ENCODE assay signal across 11 cellular contexts in the genomic region with DNA sequence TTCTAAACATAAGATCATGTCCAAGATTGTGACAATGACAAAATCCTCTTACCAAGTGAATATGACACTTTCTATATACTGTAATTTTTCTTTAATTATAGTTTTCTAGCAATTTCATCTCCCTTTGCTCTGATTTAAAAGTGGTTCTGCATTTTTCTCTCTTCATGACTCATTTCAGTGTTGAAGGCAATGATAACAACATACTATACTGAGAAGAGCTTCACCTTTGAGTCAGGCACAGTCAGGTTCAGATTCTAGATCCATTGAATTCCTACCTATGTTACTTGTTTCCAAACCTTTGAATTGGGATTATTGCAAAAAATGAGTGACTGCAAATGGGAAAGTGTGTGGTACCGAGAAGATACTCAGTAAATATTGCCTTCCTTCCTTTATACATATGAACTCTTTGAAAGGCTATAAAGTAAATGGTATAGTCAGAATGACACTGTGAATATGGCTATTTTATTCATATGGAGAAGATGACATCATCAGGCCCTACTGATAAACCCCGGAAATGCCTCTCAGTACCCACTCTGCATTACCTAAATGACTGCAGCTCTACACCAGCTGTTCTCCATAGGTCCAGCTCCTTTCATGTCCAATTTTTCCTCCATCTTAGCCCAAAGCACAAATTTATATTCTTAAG.
A peak's percentile ranks its signal among the peaks of the same experiment; 100 is the strongest.
DNase-seq lines count a peak whose midpoint lies in the region; ATAC-seq and TF ChIP-seq lines count a peak whose summit lies in the region.
"Had no signal": no experiment of that assay in that cellular context is flagged by ENCODE, and none has a peak within 500 bp of the region (broad histone marks: within the 10 kb centered on the region; RNA-seq: fewer than 3 reads in every experiment).

No MANE protein-coding gene starts in this region.

- TF ChIP-seq CTCF in GM06990 (IDR thresholded peaks at IDR 0.05; ENCODE audit: insufficient read depth, low read length, poor library complexity, severe bottlenecking) = no peak

- DNase-seq in GM06990 (ENCODE audit: extremely low read depth, insufficient read length) = peak; percentile 65
- DNase-seq in NCI-H226 = peak; percentile 70
- no peak for DNase-seq in COR-L47 (lab: John Stamatoyannopoulos, UW)
- DNase-seq in A172 (ENCODE audit: low spot score) = no peak
- no peak for DNase-seq in HPDE6-E6E7 (ENCODE audit: extremely low spot score)
- no peak for DNase-seq in hepatic stellate cell (ENCODE audit: low spot score)
- DNase-seq: effector memory CD8-positive, alpha-beta T cell had no signal

- ATAC-seq in GM19023 (IDR thresholded peaks at IDR 0.05; ENCODE audit: unreplicated experiment) (peak; percentile 89), HG02759 (IDR thresholded peaks at IDR 0.05; ENCODE audit: unreplicated experiment) (peak; percentile 90)
- ATAC-seq: effector memory CD8-positive, alpha-beta T cell had no signal

- no peak overlapping the region for H3K4me3 ChIP-seq in GM06990 (replicated peaks; ENCODE audit: low read depth, low read length)
- H3K4me3 ChIP-seq: BLaER1, prostate gland had no signal

- H3K36me3 ChIP-seq in GM06990 (ENCODE audit: control insufficient read depth, insufficient read depth, low read length) = no peaks in the 10 kb centered on the region
- H3K36me3 ChIP-seq: BLaER1, prostate gland had no signal

- H3K27me3 ChIP-seq in GM06990 (replicated peaks; ENCODE audit: control insufficient read depth, insufficient read depth, low read length) = no peaks in the 10 kb centered on the region
- H3K27me3 ChIP-seq: BLaER1 had no signal

Comparison
In these comparisons a context has a peak if more than half of its experiments do, and no peak if none do; other contexts are left out.
1. DNase-seq: peak in GM06990 (single experiment) and NCI-H226 (single experiment); none in COR-L47 (single experiment), A172 (single experiment), HPDE6-E6E7 (single experiment) and hepatic stellate cell (single experiment).